Comparison of ENCODE assay signal across 8 cellular contexts in the genomic region with DNA sequence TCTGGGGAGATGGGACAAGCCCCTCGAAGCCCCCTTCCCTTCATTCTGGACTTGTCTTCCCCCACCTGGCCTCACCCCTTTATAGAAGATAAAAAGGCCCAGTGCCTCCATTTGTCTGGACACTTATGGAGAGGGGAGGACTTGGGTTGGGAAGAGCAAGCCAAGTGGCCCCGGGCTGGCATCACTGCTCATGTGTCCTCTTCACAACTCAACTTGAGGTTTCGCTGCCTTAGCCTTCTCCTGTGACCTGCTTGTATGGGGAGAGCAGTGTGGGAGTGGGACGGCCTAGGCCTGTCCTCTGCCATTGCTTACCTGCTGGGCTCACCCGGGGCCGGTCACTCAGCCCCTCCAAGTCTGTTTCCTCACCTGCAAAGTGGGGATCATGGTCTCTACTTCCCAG. TPM values are rescaled to one million over a fixed set of nuclear protein-coding genes. Genes with fewer than 3 reads are reported as not detected.
DNase-seq lines count a peak whose midpoint lies in the region; ATAC-seq and TF ChIP-seq lines count a peak whose summit lies in the region.

No MANE protein-coding gene starts in this region.

- no peak overlapping the region for H3K23ac ChIP-seq in trophoblast cell (ENCODE audit: low read length)

- DNase-seq in trophoblast cell (no peak), DMS114 treated with DMSO at 0.1 percent for 48 hours (lab: John Stamatoyannopoulos, UW; ENCODE audit: unreplicated experiment) (no peak), KBM-7 (no peak)

- ATAC-seq in esophagus mucosa (no peak), GM21825 (IDR thresholded peaks at IDR 0.05; ENCODE audit: unreplicated experiment) (no peak)

- no peak overlapping the region for H3K27ac ChIP-seq in OCI-LY1 (ENCODE audit: low read depth, low read length, poor library complexity, severe bottlenecking)
- no peak overlapping the region for H3K27ac ChIP-seq in duodenal mucosa (ENCODE audit: low read depth, low read length)
- H3K27ac ChIP-seq in trophoblast cell (ENCODE audit: low read depth, low read length), result no peak overlapping the region

- peak overlapping the region; percentile 87; the same call in 1 of the 2 replicates for H3K4me3 ChIP-seq in GM08714 (ENCODE audit: low read length)
- peak overlapping the region; percentile 81 for H3K4me3 ChIP-seq in OCI-LY1 (ENCODE audit: low read depth, low read length, poor library complexity, severe bottlenecking)
- peak overlapping the region; percentile 79 to 83 for H3K4me3 ChIP-seq in duodenal mucosa (ENCODE audit: low read depth in 1 of 2, low read length in 2 of 2)
- H3K4me3 ChIP-seq in trophoblast cell (ENCODE audit: low read depth, low read length), result no peak overlapping the region

- H3K4me2 ChIP-seq in OCI-LY1 (ENCODE audit: low read length) (peak overlapping the region; percentile 85), trophoblast cell (ENCODE audit: low read length) (peak overlapping the region; percentile 96)

- H2BK120ac ChIP-seq in trophoblast cell (ENCODE audit: insufficient read depth, low read length, poor library complexity), result no peak overlapping the region

- H3K9ac ChIP-seq in OCI-LY1 (ENCODE audit: low read length) (peak overlapping the region; percentile 84), duodenal mucosa (ENCODE audit: low read depth in 1 of 2, low read length in 2 of 2) (peak overlapping the region; percentile 43 to 66), trophoblast cell (ENCODE audit: low read length) (no peak overlapping the region)

- peaks cover 60% of the 10 kb centered on the region for H3K4me1 ChIP-seq in OCI-LY1 (ENCODE audit: insufficient read depth, low read length, severe bottlenecking)
- H3K4me1 ChIP-seq in duodenal mucosa (ENCODE audit: control insufficient read depth in 1 of 2, insufficient read depth in 2 of 2, low read length in 2 of 2), result peaks cover 13 to 26% of the 10 kb centered on the region in 2 donors
- H3K4me1 ChIP-seq in trophoblast cell (ENCODE audit: control insufficient read depth in 1 of 2, insufficient read depth in 2 of 2, low read length in 2 of 2), result peaks cover 12 to 20% of the 10 kb centered on the region in 2 experiments

- H3K27me3 ChIP-seq in OCI-LY1 (ENCODE audit: insufficient read depth, low read length), result no peaks in the 10 kb centered on the region
- peaks cover 20 to 24% of the 10 kb centered on the region in 2 donors for H3K27me3 ChIP-seq in duodenal mucosa (ENCODE audit: control insufficient read depth in 1 of 2, insufficient read depth in 2 of 2, low read length in 2 of 2)
- H3K27me3 ChIP-seq in trophoblast cell (ENCODE audit: insufficient read depth, low read length), result no peaks in the 10 kb centered on the region

- no peak overlapping the region for H3K14ac ChIP-seq in trophoblast cell (ENCODE audit: low read length)

- H3F3A ChIP-seq in OCI-LY1 (ENCODE audit: insufficient read depth, low read length), result no peaks in the 10 kb centered on the region

- H2AK5ac ChIP-seq in trophoblast cell (ENCODE audit: low read length), result no peak overlapping the region

- H2BK12ac ChIP-seq in trophoblast cell (ENCODE audit: low read length), result no peak overlapping the region

- in situ Hi-C loops in KBM-7 (cut with MboI; ENCODE audit: low pct_unique_long_range_greater_than_20kb, low sequenced_read_pairs), result no loop called here

- H4K12ac ChIP-seq in trophoblast cell (ENCODE audit: low read depth, low read length), result no peak overlapping the region

- TF ChIP-seq CTCF in OCI-LY1 (IDR thresholded peaks at IDR 0.05; ENCODE audit: low read length), result no peak

- H3K9me3 ChIP-seq in OCI-LY1 (ENCODE audit: low read length) (no peaks in the 10 kb centered on the region), duodenal mucosa (ENCODE audit: control insufficient read depth in 1 of 2, low read length in 2 of 2) (no peaks in the 10 kb centered on the region), trophoblast cell (ENCODE audit: insufficient read depth, low read depth, low read length) (no peaks in the 10 kb centered on the region)

- H3K79me2 ChIP-seq in OCI-LY1 (ENCODE audit: insufficient read depth, low read length) (no peaks in the 10 kb centered on the region), trophoblast cell (ENCODE audit: control insufficient read depth, insufficient read depth, low read length, poor library complexity) (peaks cover 2% of the 10 kb centered on the region)

- peaks cover 5% of the 10 kb centered on the region for H3K79me1 ChIP-seq in trophoblast cell (ENCODE audit: low read length)

- WGBS in trophoblast cell (ENCODE audit: extremely low coverage, insufficient coverage, insufficient read length), result no CpG with 5 or more reads among the region's 6 CpGs

- no peak overlapping the region for H3K18ac ChIP-seq in trophoblast cell (ENCODE audit: low read length)

- H3K9me2 ChIP-seq in OCI-LY1 (ENCODE audit: low read depth, low read length), result no peaks in the 10 kb centered on the region

- H2BK5ac ChIP-seq in trophoblast cell (ENCODE audit: low read depth, low read length, poor library complexity), result no peak overlapping the region

- H4K20me1 ChIP-seq in OCI-LY1 (ENCODE audit: insufficient read depth, low read length), result no peaks in the 10 kb centered on the region

- H2AFZ ChIP-seq in OCI-LY1 (ENCODE audit: low read length) (no peak overlapping the region), trophoblast cell (ENCODE audit: insufficient read depth, low read length, poor library complexity) (no peak overlapping the region)

- H3K4ac ChIP-seq in trophoblast cell (ENCODE audit: low read depth, low read length), result no peak overlapping the region

- no peak overlapping the region for H4K91ac ChIP-seq in trophoblast cell (ENCODE audit: low read depth, low read length)

- H3K36me3 ChIP-seq in OCI-LY1 (ENCODE audit: insufficient read depth, low read length), result peaks cover 50% of the 10 kb centered on the region; the same call in 1 of the 2 replicates
- peaks cover 0 to 3% of the 10 kb centered on the region in 2 donors for H3K36me3 ChIP-seq in duodenal mucosa (ENCODE audit: control insufficient read depth in 1 of 2, insufficient read depth in 2 of 2, low read length in 2 of 2)
- peaks cover 37 to 39% of the 10 kb centered on the region in 2 experiments for H3K36me3 ChIP-seq in trophoblast cell (ENCODE audit: control insufficient read depth in 1 of 2, insufficient read depth in 2 of 2, low read length in 2 of 2)

- no peak overlapping the region for H4K8ac ChIP-seq in trophoblast cell (ENCODE audit: low read depth, low read length)

RNA-seq across cellular contexts. Expression of gene PAQR4, which starts 1.4 kb away (rescaled TPM):
- 10.1 and 10.3 TPM in 2 replicates for polyA plus RNA-seq in trophoblast cell (2013)
- 11.1 TPM for total RNA-seq in esophagus mucosa

RNA-seq across cellular contexts. Expression of gene KREMEN2, which starts 6.5 kb away (rescaled TPM):
- 2.7 and 2.8 TPM in 2 replicates for polyA plus RNA-seq in trophoblast cell (2013)
- total RNA-seq in esophagus mucosa, result 1.3 TPM

RNA-seq across cellular contexts. Expression of gene PKMYT1, which starts 9.7 kb away (rescaled TPM):
- 58.0 and 58.7 TPM in 2 replicates for polyA plus RNA-seq in trophoblast cell (2013)
- 16.9 TPM for total RNA-seq in esophagus mucosa

RNA-seq across cellular contexts. Expression of gene CLDN9, which starts 42.2 kb away (rescaled TPM):
- 0.40 and 0.62 TPM in 2 replicates for polyA plus RNA-seq in trophoblast cell (2013)
- not detected for total RNA-seq in esophagus mucosa

RNA-seq across cellular contexts. Expression of gene CLDN6, which starts 47.4 kb away (rescaled TPM):
- polyA plus RNA-seq in trophoblast cell (2013), result 719 and 729 TPM in 2 replicates
- total RNA-seq in esophagus mucosa, result not detected
